ENCODE assay signal across 14 cellular contexts in the genomic region with DNA sequence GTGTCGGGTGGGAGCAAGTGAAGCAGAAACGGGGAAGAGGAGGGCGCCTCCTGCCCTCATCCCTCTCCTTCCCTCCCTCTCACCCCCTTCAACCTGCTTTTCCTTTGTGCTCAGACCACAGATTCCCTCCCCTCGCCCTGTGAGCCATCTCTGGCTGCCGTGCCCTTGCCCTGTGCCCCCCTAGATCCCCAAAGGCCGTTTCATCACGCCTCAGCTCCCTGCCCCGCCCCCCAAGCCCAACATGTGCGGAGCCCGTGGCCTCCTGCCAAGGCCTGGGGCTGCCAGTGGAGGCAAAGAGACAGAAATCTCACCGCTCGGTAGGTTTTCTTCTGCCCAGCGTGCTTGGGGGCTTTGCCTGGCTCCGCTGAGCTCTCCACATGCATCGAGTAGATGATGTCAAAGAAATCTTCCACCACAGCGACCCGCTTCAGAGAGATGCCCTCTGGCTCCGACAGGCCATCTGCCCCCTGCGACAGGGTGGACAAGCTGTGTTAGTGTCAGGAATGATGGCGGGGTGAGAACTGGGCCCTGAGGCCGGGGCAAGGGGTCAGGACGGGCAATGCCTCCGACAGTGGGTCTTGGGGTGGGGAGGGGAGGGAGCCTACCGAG. TPM values are rescaled to one million over a fixed set of nuclear protein-coding genes. Genes with fewer than 3 reads are reported as not detected.
DNase-seq lines count a peak whose midpoint lies in the region; ATAC-seq, FAIRE-seq and TF ChIP-seq lines count a peak whose summit lies in the region.
"Had no signal": no experiment of that assay in that cellular context is flagged by ENCODE, and none has a peak within 500 bp of the region (broad histone marks: within the 10 kb centered on the region; RNA-seq: fewer than 3 reads in every experiment).

No MANE protein-coding gene starts in this region.

- peaks cover 80% of the 10 kb centered on the region for H3K4me1 Mint-ChIP-seq in activated naive CD8-positive, alpha-beta T cell treated with anti-CD3 and anti-CD28 coated beads, Interleukin-2, amount 50 U/mL, for 24 hours
- peaks cover 43 to 63% of the 10 kb centered on the region in 2 donors for H3K4me1 Mint-ChIP-seq in natural killer cell treated with Interleukin-12 subunit alpha and Interleukin-12 subunit beta and Interleukin-15 and Interleukin-18, amount 100 ng/mL, for 72 hours (ENCODE audit: low read depth in 2 of 2)

- H3K27me3 Mint-ChIP-seq in activated naive CD8-positive, alpha-beta T cell treated with anti-CD3 and anti-CD28 coated beads, Interleukin-2, amount 50 U/mL, for 24 hours = no peaks in the 10 kb centered on the region
- no peaks in the 10 kb centered on the region for H3K27me3 Mint-ChIP-seq in natural killer cell treated with Interleukin-12 subunit alpha and Interleukin-12 subunit beta and Interleukin-15 and Interleukin-18, amount 100 ng/mL, for 72 hours

- H3K36me3 Mint-ChIP-seq in activated naive CD8-positive, alpha-beta T cell treated with anti-CD3 and anti-CD28 coated beads, Interleukin-2, amount 50 U/mL, for 24 hours (ENCODE audit: low read depth) = no peaks in the 10 kb centered on the region
- no peaks in the 10 kb centered on the region for H3K36me3 Mint-ChIP-seq in natural killer cell treated with Interleukin-12 subunit alpha and Interleukin-12 subunit beta and Interleukin-15 and Interleukin-18, amount 100 ng/mL, for 72 hours

- H3K4me3 ChIP-seq in H7 (ENCODE audit: insufficient read depth, low read depth, low read length) = no peak overlapping the region
- H3K4me3 ChIP-seq: colonic mucosa, SJCRH30, testis had no signal

- H3K4me3 Mint-ChIP-seq in activated naive CD8-positive, alpha-beta T cell treated with anti-CD3 and anti-CD28 coated beads, Interleukin-2, amount 50 U/mL, for 24 hours = peak overlapping the region; percentile 29
- no peak overlapping the region for H3K4me3 Mint-ChIP-seq in natural killer cell treated with Interleukin-12 subunit alpha and Interleukin-12 subunit beta and Interleukin-15 and Interleukin-18, amount 100 ng/mL, for 72 hours
- H3K4me3 Mint-ChIP-seq: HFFc6 had no signal

- FAIRE-seq in H54 (lab: Jason Lieb, UNC) = no peak
- FAIRE-seq: A204.1 had no signal

- peaks cover 2% of the 10 kb centered on the region; the same call in 1 of the 2 replicates for H3K27me3 ChIP-seq in H7 (ENCODE audit: control insufficient read depth, insufficient read depth, low read length)
- H3K27me3 ChIP-seq: colonic mucosa, heart right ventricle, testis had no signal

- H3K27ac Mint-ChIP-seq in activated naive CD8-positive, alpha-beta T cell treated with anti-CD3 and anti-CD28 coated beads, Interleukin-2, amount 50 U/mL, for 24 hours = peak overlapping the region; percentile 90
- peak overlapping the region; percentile 53 to 89 for H3K27ac Mint-ChIP-seq in natural killer cell treated with Interleukin-12 subunit alpha and Interleukin-12 subunit beta and Interleukin-15 and Interleukin-18, amount 100 ng/mL, for 72 hours
- H3K27ac Mint-ChIP-seq: HFFc6 had no signal

- TF ChIP-seq POLR2A in H54 (IDR thresholded peaks at IDR 0.05; ENCODE audit: low read depth, low read length) = no peak

- no peaks in the 10 kb centered on the region for H3K9me3 Mint-ChIP-seq in activated naive CD8-positive, alpha-beta T cell treated with anti-CD3 and anti-CD28 coated beads, Interleukin-2, amount 50 U/mL, for 24 hours
- no peaks in the 10 kb centered on the region for H3K9me3 Mint-ChIP-seq in natural killer cell treated with Interleukin-12 subunit alpha and Interleukin-12 subunit beta and Interleukin-15 and Interleukin-18, amount 100 ng/mL, for 72 hours
- H3K9me3 Mint-ChIP-seq: HFFc6 had no signal

- H3K36me3 ChIP-seq in H7 (replicated peaks; ENCODE audit: control insufficient read depth, insufficient read depth, low read length) = no peaks in the 10 kb centered on the region
- H3K36me3 ChIP-seq: colonic mucosa, heart right ventricle, SJCRH30 had no signal

- DNase-seq in NCI-H2081 (lab: John Stamatoyannopoulos, UW) (peak; percentile 39 to 48), NCI-H2081 treated with DMSO at 0.1 percent for 48 hours (lab: John Stamatoyannopoulos, UW) (no peak), H7 (peak; percentile 73), H54 (ENCODE audit: insufficient read length, low spot score) (no peak), COLO829 (ENCODE audit: low spot score) (no peak)
- DNase-seq in activated naive CD8-positive, alpha-beta T cell treated with anti-CD3 and anti-CD28 coated beads, Interleukin-2, amount 50 U/mL, for 24 hours = peak; percentile 64
- DNase-seq in natural killer cell treated with Interleukin-12 subunit alpha and Interleukin-12 subunit beta and Interleukin-15 and Interleukin-18, amount 100 ng/mL, for 72 hours (ENCODE audit: low spot score) = peak; percentile 56
- DNase-seq: colonic mucosa, HFFc6 had no signal

- peak; percentile 14 for ATAC-seq in activated naive CD8-positive, alpha-beta T cell treated with anti-CD3 and anti-CD28 coated beads, Interleukin-2, amount 50 U/mL, for 24 hours
- no peak for ATAC-seq in natural killer cell treated with Interleukin-12 subunit alpha and Interleukin-12 subunit beta and Interleukin-15 and Interleukin-18, amount 100 ng/mL, for 72 hours
- no peak for ATAC-seq in GM21619 (IDR thresholded peaks at IDR 0.05; ENCODE audit: unreplicated experiment)

RNA-seq across cellular contexts. Expression of gene NOL4L, which starts 57.6 kb away (rescaled TPM):
- total RNA-seq in H7 (2014; rRNA removed; shearing (Covaris generic)) = 26.6 and 28.1 TPM in 2 replicates
- total RNA-seq in natural killer cell treated with Interleukin-12 subunit alpha and Interleukin-12 subunit beta and Interleukin-15 and Interleukin-18, amount 100 ng/mL, for 72 hours = 10 to 100 TPM; 20.0 to 20.1 TPM

Comparison
In these comparisons a context has a peak if more than half of its experiments do, and no peak if none do; other contexts are left out.
1. DNase-seq: peak in NCI-H2081 (2 of 2), H7 (single experiment), activated naive CD8-positive, alpha-beta T cell treated with anti-CD3 and anti-CD28 coated beads, Interleukin-2, amount 50 U/mL, for 24 hours (single experiment) and natural killer cell treated with Interleukin-12 subunit alpha and Interleukin-12 subunit beta and Interleukin-15 and Interleukin-18, amount 100 ng/mL, for 72 hours (single experiment); none in NCI-H2081 treated with DMSO at 0.1 percent for 48 hours (single experiment), H54 (single experiment) and COLO829 (single experiment).